Comparison of ENCODE assay signal across 10 cellular contexts in the genomic region with DNA sequence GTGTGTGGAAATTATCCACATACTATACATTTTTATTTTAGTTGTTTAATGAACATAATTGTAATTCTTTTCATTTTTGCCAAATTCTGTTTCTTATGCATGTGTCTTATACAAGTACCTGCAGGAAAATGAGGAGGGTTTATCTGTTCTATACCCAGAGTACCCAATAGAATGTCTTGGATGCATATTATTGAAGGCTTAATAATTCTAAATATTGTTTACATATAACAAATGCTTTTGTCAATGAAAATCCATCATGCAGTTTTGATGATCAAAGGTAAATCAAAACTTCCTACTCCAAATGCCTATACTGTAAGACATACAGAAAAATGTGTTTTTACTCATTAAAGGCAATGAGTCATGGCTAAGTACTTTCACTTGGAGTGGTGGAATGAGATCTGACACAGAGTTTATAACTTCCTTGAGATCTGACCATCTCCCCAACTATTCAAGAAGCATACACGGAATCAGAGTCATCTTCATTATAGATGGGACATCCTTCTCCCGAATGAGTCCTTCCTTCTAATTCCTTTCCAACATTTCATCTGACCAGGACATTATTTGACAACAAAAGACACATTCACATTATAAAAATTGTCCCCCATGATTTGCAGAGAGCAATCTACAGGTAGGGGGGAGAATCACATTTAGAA. TPM values are rescaled to one million over a fixed set of nuclear protein-coding genes. Genes with fewer than 3 reads are reported as not detected.
"Had no signal": no experiment of that assay in that cellular context is flagged by ENCODE, and none has a peak within 500 bp of the region (broad histone marks: within the 10 kb centered on the region; RNA-seq: fewer than 3 reads in every experiment).

No MANE protein-coding gene starts in this region.

RNA-seq across cellular contexts. Expression of gene KRTAP4-9, which starts 0.7 kb away (rescaled TPM):
- total RNA-seq: activated CD8-positive, alpha-beta memory T cell treated with anti-CD3 and anti-CD28 coated beads, Interleukin-2, amount 10 ng/mL, durations not matched to agents 7 days and 5 days; cardiac muscle cell; colonic mucosa; fibroblast of villous mesenchyme; liver; ovary; skeletal muscle tissue; thoracic aorta; ureter had no signal
- polyA plus RNA-seq: cardiac muscle cell, liver, neural cell, ovary had no signal

RNA-seq across cellular contexts. Expression of gene KRTAP4-16, which starts 2.5 kb away (rescaled TPM):
- total RNA-seq: activated CD8-positive, alpha-beta memory T cell treated with anti-CD3 and anti-CD28 coated beads, Interleukin-2, amount 10 ng/mL, durations not matched to agents 7 days and 5 days; cardiac muscle cell; colonic mucosa; fibroblast of villous mesenchyme; liver; ovary; skeletal muscle tissue; thoracic aorta; ureter had no signal
- polyA plus RNA-seq: cardiac muscle cell, liver, neural cell, ovary had no signal

RNA-seq across cellular contexts. Expression of gene KRTAP4-8, which starts 6.6 kb away (rescaled TPM):
- total RNA-seq: activated CD8-positive, alpha-beta memory T cell treated with anti-CD3 and anti-CD28 coated beads, Interleukin-2, amount 10 ng/mL, durations not matched to agents 7 days and 5 days; cardiac muscle cell; colonic mucosa; fibroblast of villous mesenchyme; liver; ovary; skeletal muscle tissue; thoracic aorta; ureter had no signal
- polyA plus RNA-seq: cardiac muscle cell, liver, neural cell, ovary had no signal

RNA-seq across cellular contexts. Expression of gene KRTAP4-11, which starts 13.7 kb away (rescaled TPM):
- total RNA-seq: activated CD8-positive, alpha-beta memory T cell treated with anti-CD3 and anti-CD28 coated beads, Interleukin-2, amount 10 ng/mL, durations not matched to agents 7 days and 5 days; cardiac muscle cell; colonic mucosa; fibroblast of villous mesenchyme; liver; ovary; skeletal muscle tissue; thoracic aorta; ureter had no signal
- polyA plus RNA-seq: cardiac muscle cell, liver, neural cell, ovary had no signal

RNA-seq across cellular contexts. Expression of gene KRTAP4-12, which starts 19.5 kb away (rescaled TPM):
- total RNA-seq: activated CD8-positive, alpha-beta memory T cell treated with anti-CD3 and anti-CD28 coated beads, Interleukin-2, amount 10 ng/mL, durations not matched to agents 7 days and 5 days; cardiac muscle cell; colonic mucosa; fibroblast of villous mesenchyme; liver; ovary; skeletal muscle tissue; thoracic aorta; ureter had no signal
- polyA plus RNA-seq: cardiac muscle cell, liver, neural cell, ovary had no signal
